1 cellular context compared by ENCODE assay signal in the genomic region with DNA sequence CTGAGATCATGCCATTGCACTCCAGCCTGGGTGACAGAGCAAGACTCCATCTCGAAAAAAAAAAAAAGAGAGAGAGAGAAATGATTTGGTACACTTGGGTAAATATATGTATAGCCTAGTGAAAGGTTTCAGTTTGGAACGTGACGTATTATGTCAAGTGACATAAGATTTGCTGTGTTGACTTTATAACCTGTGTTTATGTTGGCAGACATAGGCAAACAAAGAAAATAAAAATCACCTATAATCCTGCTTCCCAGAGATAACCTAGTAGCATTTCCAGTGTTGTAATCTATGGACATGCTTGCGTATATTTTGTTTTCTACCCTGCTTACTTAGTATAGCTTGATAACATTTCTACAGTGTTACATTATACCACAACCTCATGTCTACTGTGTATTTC.
TF ChIP-seq lines count a peak whose summit lies in the region.

No MANE protein-coding gene starts in this region.

TF ChIP-seq in endothelial cell of umbilical vein, 7 proteins besides CTCF, POLR2A, EP300 and RAD21 (continued from another document):
- TF ChIP-seq, protein P1, sequence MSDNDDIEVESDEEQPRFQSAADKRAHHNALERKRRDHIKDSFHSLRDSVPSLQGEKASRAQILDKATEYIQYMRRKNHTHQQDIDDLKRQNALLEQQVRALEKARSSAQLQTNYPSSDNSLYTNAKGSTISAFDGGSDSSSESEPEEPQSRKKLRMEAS (IDR thresholded peaks at IDR 0.05; ENCODE audit: insufficient read depth, insufficient read length), result no peak
- TF ChIP-seq FOS (IDR thresholded peaks at IDR 0.05; ENCODE audit: borderline replicate concordance, insufficient read depth, low read length) (no peak), POLR2AphosphoS5 (IDR thresholded peaks at IDR 0.05; ENCODE audit: insufficient read depth, low read depth, low read length) (no peak)
